In the genomic region with DNA sequence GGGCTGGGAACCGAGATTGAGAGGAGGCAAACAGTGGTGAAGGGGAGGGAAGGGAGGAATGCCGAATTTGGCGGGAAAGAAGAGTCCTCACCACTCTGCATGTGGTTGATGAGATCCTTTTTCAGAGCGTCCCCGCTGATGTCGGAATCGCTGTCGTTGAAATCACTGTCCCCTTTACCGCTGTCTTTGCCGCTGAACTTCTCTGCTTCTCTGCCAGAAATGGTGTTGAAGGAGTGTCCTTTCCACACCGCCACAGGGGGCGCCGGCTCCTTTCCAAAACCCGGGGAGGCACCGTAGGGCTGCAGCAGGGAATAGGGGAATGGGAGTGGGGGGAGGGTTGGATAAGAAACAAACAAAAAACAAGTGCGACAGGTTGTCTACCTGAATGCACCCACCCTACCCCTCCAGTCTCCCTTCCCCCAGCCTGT, we compare ENCODE assay signal across 12 cellular contexts. TPM values are rescaled to one million over a fixed set of nuclear protein-coding genes. Genes with fewer than 3 reads are reported as not detected.
DNase-seq lines count a peak whose midpoint lies in the region; ATAC-seq and TF ChIP-seq lines count a peak whose summit lies in the region.
"Had no signal": no experiment of that assay in that cellular context is flagged by ENCODE, and none has a peak within 500 bp of the region (broad histone marks: within the 10 kb centered on the region; RNA-seq: fewer than 3 reads in every experiment).

No MANE protein-coding gene starts in this region.

- H3K4me3 ChIP-seq in GM12864 (ENCODE audit: low read depth, low read length) (no peak overlapping the region), WERI-Rb-1 (ENCODE audit: low read depth, low read length) (no peak overlapping the region; the same call in 1 of the 2 replicates)

- ATAC-seq in HG02852 (IDR thresholded peaks at IDR 0.05; ENCODE audit: unreplicated experiment), result no peak

- no peak overlapping the region for H3K27ac Mint-ChIP-seq in activated T-helper 2 cell treated with anti-CD3 and anti-CD28 coated beads, Interferon-gamma antibody, Interleukin-2, Interleukin-4, amounts not matched to agents 10 μg/mL and 5 μg/mL and 100 μg/mL, durations not matched to agents 14 hours and 24 hours and 36 hours

- H3K9me3 Mint-ChIP-seq in activated T-helper 2 cell treated with anti-CD3 and anti-CD28 coated beads, Interferon-gamma antibody, Interleukin-2, Interleukin-4, amounts not matched to agents 10 μg/mL and 5 μg/mL and 100 μg/mL, durations not matched to agents 14 hours and 24 hours and 36 hours, result no peaks in the 10 kb centered on the region

- H3K27ac ChIP-seq in WERI-Rb-1, result no peak overlapping the region

- DNase-seq in COR-L47 (lab: John Stamatoyannopoulos, UW), result peak; percentile 81
- no peak for DNase-seq in GM12864 (ENCODE audit: low read depth)
- DNase-seq in WERI-Rb-1, result peak; percentile 34
- peak; percentile 14 for DNase-seq in kidney tubule cell (ENCODE audit: low spot score)
- no peak for DNase-seq in NCI-H1930 (lab: John Stamatoyannopoulos, UW)
- no peak for DNase-seq in medulla oblongata (ENCODE audit: extremely low spot score)
- DNase-seq in activated T-helper 2 cell treated with anti-CD3 and anti-CD28 coated beads, Interferon-gamma antibody, Interleukin-2, Interleukin-4, amounts not matched to agents 10 μg/mL and 5 μg/mL and 100 μg/mL, durations not matched to agents 14 hours and 24 hours and 36 hours (ENCODE audit: low spot score), result no peak
- DNase-seq: effector memory CD4-positive, alpha-beta T cell; NCI-H1694; SIG-M5 had no signal

- TF ChIP-seq CTCF in GM12864 (IDR thresholded peaks at IDR 0.05; ENCODE audit: low read depth, low read length, missing control alignments) (peak; percentile 18), WERI-Rb-1 (IDR thresholded peaks at IDR 0.05; ENCODE audit: low read depth, low read length) (0 out of 2 replicates have a peak, but pooled peaks have one; percentile 22)

- H3K27me3 ChIP-seq in WERI-Rb-1 (ENCODE audit: insufficient read depth, low read depth, severe bottlenecking), result peaks cover 50% of the 10 kb centered on the region

- no peak overlapping the region for H3K4me3 Mint-ChIP-seq in activated T-helper 2 cell treated with anti-CD3 and anti-CD28 coated beads, Interferon-gamma antibody, Interleukin-2, Interleukin-4, amounts not matched to agents 10 μg/mL and 5 μg/mL and 100 μg/mL, durations not matched to agents 14 hours and 24 hours and 36 hours (ENCODE audit: low read depth)

- H3K4me1 Mint-ChIP-seq in activated T-helper 2 cell treated with anti-CD3 and anti-CD28 coated beads, Interferon-gamma antibody, Interleukin-2, Interleukin-4, amounts not matched to agents 10 μg/mL and 5 μg/mL and 100 μg/mL, durations not matched to agents 14 hours and 24 hours and 36 hours (ENCODE audit: low read depth), result peaks cover 7% of the 10 kb centered on the region

- intact Hi-C loops in activated T-helper 2 cell treated with anti-CD3 and anti-CD28 coated beads, Interferon-gamma antibody, Interleukin-2, Interleukin-4, amounts not matched to agents 10 μg/mL and 5 μg/mL and 100 μg/mL, durations not matched to agents 14 hours and 24 hours and 36 hours (cut with micrococcal nuclease), result loop anchor here (5.0 to 10.0 kb wide), 2 partner anchors 181 to 357 kb away; no protein-coding TSS in a partner anchor

- peaks cover 58% of the 10 kb centered on the region for H3K27me3 Mint-ChIP-seq in activated T-helper 2 cell treated with anti-CD3 and anti-CD28 coated beads, Interferon-gamma antibody, Interleukin-2, Interleukin-4, amounts not matched to agents 10 μg/mL and 5 μg/mL and 100 μg/mL, durations not matched to agents 14 hours and 24 hours and 36 hours (ENCODE audit: low read depth)

- no peaks in the 10 kb centered on the region for H3K36me3 ChIP-seq in WERI-Rb-1

- H3K9me3 ChIP-seq in WERI-Rb-1 (ENCODE audit: severe bottlenecking), result no peaks in the 10 kb centered on the region

- no peaks in the 10 kb centered on the region for H3K36me3 Mint-ChIP-seq in activated T-helper 2 cell treated with anti-CD3 and anti-CD28 coated beads, Interferon-gamma antibody, Interleukin-2, Interleukin-4, amounts not matched to agents 10 μg/mL and 5 μg/mL and 100 μg/mL, durations not matched to agents 14 hours and 24 hours and 36 hours (ENCODE audit: low read depth)

RNA-seq across cellular contexts. Expression of a gene that starts 3.1 kb away (rescaled TPM):
- total RNA-seq in activated T-helper 2 cell treated with anti-CD3 and anti-CD28 coated beads, Interferon-gamma antibody, Interleukin-2, Interleukin-4, amounts not matched to agents 10 μg/mL and 5 μg/mL and 100 μg/mL, durations not matched to agents 14 hours and 24 hours and 36 hours, result 0.14 TPM in 1 of 2 replicates, not detected in the other
- total RNA-seq: liver had no signal

Comparison
In these comparisons a context has a peak if more than half of its experiments do, and no peak if none do; other contexts are left out.
1. DNase-seq: peak in COR-L47 (single experiment), WERI-Rb-1 (single experiment) and kidney tubule cell (single experiment); none in GM12864 (single experiment), NCI-H1930 (0 of 2), medulla oblongata (single experiment) and activated T-helper 2 cell treated with anti-CD3 and anti-CD28 coated beads, Interferon-gamma antibody, Interleukin-2, Interleukin-4, amounts not matched to agents 10 μg/mL and 5 μg/mL and 100 μg/mL, durations not matched to agents 14 hours and 24 hours and 36 hours (single experiment).